15 cellular contexts compared by ENCODE assay signal in the genomic region with DNA sequence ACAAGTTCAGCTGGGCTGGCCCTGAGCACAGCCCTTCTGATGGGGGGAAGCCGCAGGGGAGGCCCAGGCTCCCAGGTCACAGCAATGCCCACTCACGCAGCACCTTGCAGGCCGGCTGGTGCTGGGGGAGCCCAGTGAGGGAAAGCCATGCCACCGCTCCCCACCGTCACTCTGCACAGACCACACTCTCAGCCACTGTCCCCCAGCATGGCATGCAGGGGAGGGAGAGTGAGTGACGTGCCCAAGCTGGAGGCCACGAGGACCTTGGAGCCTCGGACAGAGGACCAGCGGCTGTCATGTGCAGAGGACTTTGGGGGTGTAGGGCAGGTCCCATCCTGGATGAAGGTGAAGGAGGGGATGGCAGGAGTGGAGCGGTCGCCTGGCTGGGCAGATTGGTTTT. TPM values are rescaled to one million over a fixed set of nuclear protein-coding genes. Genes with fewer than 3 reads are reported as not detected.
A peak's percentile ranks its signal among the peaks of the same experiment; 100 is the strongest.
DNase-seq lines count a peak whose midpoint lies in the region; ATAC-seq, FAIRE-seq and TF ChIP-seq lines count a peak whose summit lies in the region.
"Had no signal": no experiment of that assay in that cellular context is flagged by ENCODE, and none has a peak within 500 bp of the region (broad histone marks: within the 10 kb centered on the region; RNA-seq: fewer than 3 reads in every experiment).

No MANE protein-coding gene starts in this region.

- H3K36me3 ChIP-seq in astrocyte (ENCODE audit: insufficient read depth, low read length) = no peaks in the 10 kb centered on the region
- no peaks in the 10 kb centered on the region for H3K36me3 ChIP-seq in gastrocnemius medialis

- H3K27me3 Mint-ChIP-seq in astrocyte (ENCODE audit: low read depth, unreplicated experiment) = no peaks in the 10 kb centered on the region
- H3K27me3 Mint-ChIP-seq: central memory CD8-positive, alpha-beta T cell had no signal

- H3K4me2 ChIP-seq in astrocyte (ENCODE audit: low read length) = peak overlapping the region; percentile 73

- H3K4me1 ChIP-seq in astrocyte (ENCODE audit: insufficient read depth, low read length) (peaks cover 14% of the 10 kb centered on the region), gastrocnemius medialis (peaks cover 9 to 11% of the 10 kb centered on the region in 2 donors)

- FAIRE-seq in astrocyte (lab: Jason Lieb, UNC) = no peak
- FAIRE-seq: small intestine had no signal

- in situ Hi-C loops in gastrocnemius medialis (cut with MboI; ENCODE audit: low sequenced_read_pairs in 4 of 4) = loop anchor here (10.0 kb wide), 2 partner anchors 358 to 368 kb away; no protein-coding TSS in a partner anchor

- peaks cover 5% of the 10 kb centered on the region for H3K36me3 Mint-ChIP-seq in astrocyte (ENCODE audit: low read depth, unreplicated experiment)

- no peak for TF ChIP-seq POLR2A in gastrocnemius medialis (IDR thresholded peaks at IDR 0.05)

- H2AFZ ChIP-seq in astrocyte (ENCODE audit: low read depth, low read length) = peak overlapping the region; percentile 70

- H3K9me3 Mint-ChIP-seq in astrocyte (ENCODE audit: unreplicated experiment) = peaks cover 5% of the 10 kb centered on the region
- H3K9me3 Mint-ChIP-seq: central memory CD8-positive, alpha-beta T cell had no signal

- TF ChIP-seq CTCF in C4-2B (conservative IDR thresholded peaks at IDR 0.05) = no peak
- no peak for TF ChIP-seq CTCF in astrocyte (IDR thresholded peaks at IDR 0.05; ENCODE audit: insufficient read depth, low read depth, low read length)
- TF ChIP-seq CTCF in gastrocnemius medialis (IDR thresholded peaks at IDR 0.05 in 4 of 5, conservative IDR thresholded peaks at IDR 0.05 in 1 of 5) = no peak
- TF ChIP-seq CTCF in foreskin fibroblast (IDR thresholded peaks at IDR 0.05; ENCODE audit: low read depth, low read length) = no peak

- H3K4me3 Mint-ChIP-seq in astrocyte (ENCODE audit: unreplicated experiment) = peak overlapping the region; percentile 20
- H3K4me3 Mint-ChIP-seq: central memory CD8-positive, alpha-beta T cell had no signal

- peaks cover 4% of the 10 kb centered on the region for H3K27me3 ChIP-seq in astrocyte (ENCODE audit: insufficient read depth, low read length)
- H3K27me3 ChIP-seq in gastrocnemius medialis = no peaks in the 10 kb centered on the region

- intact Hi-C loops in left colon (cut with DNase I, micrococcal nuclease) (loop anchor here (10.0 kb wide), 1 partner anchor 328 kb away; no protein-coding TSS in a partner anchor), gastrocnemius medialis (cut with DNase I; ENCODE audit: low total_unique reads) (no loop called here)

- DNase-seq in astrocyte (ENCODE audit: low read depth) = no peak
- no peak for DNase-seq in left colon
- DNase-seq in gastrocnemius medialis = no peak
- no peak for DNase-seq in foreskin fibroblast
- DNase-seq: activated gamma-delta T cell treated with Interleukin-2 at 50 U/mL for 16 hours; erythroblast; NCI-H187; NK-92 treated with Interleukin-12 subunit alpha and Interleukin-12 subunit beta, amount 100 ng/mL, for 24 hours; small intestine had no signal

- peak overlapping the region; percentile 53 for H3K27ac Mint-ChIP-seq in astrocyte (ENCODE audit: unreplicated experiment)

- H3K27ac ChIP-seq in C4-2B = peak overlapping the region; percentile 47
- peak overlapping the region; percentile 77 for H3K27ac ChIP-seq in astrocyte (ENCODE audit: low read depth, low read length)
- H3K27ac ChIP-seq in gastrocnemius medialis = peak overlapping the region; percentile 46 to 72 (median 55)

- H3K79me2 ChIP-seq in astrocyte (ENCODE audit: insufficient read depth, low read length) = no peaks in the 10 kb centered on the region

- no peak overlapping the region for H3K4me3 ChIP-seq in astrocyte (ENCODE audit: insufficient read depth, low read depth, low read length)
- no peak overlapping the region for H3K4me3 ChIP-seq in gastrocnemius medialis
- H3K4me3 ChIP-seq in foreskin fibroblast (ENCODE audit: low read depth in 1 of 2, low read length in 2 of 2) = no peak overlapping the region

- ATAC-seq in left colon = peak; percentile 12
- peak in 1 of 2 donors; percentile 2 for ATAC-seq in gastrocnemius medialis
- no peak for ATAC-seq in GM18868 (IDR thresholded peaks at IDR 0.05; ENCODE audit: unreplicated experiment)
- ATAC-seq in HG02885 (IDR thresholded peaks at IDR 0.05; ENCODE audit: poor library complexity, unreplicated experiment) = no peak
- ATAC-seq in GM21786 (IDR thresholded peaks at IDR 0.05; ENCODE audit: unreplicated experiment) = no peak

- H4K20me1 ChIP-seq in astrocyte (ENCODE audit: insufficient read depth, low read length) = no peaks in the 10 kb centered on the region

- peak overlapping the region; percentile 69 for H3K9ac ChIP-seq in astrocyte (ENCODE audit: low read length)

- peaks cover 12% of the 10 kb centered on the region for H3K4me1 Mint-ChIP-seq in astrocyte (ENCODE audit: low read depth, unreplicated experiment)
- H3K4me1 Mint-ChIP-seq: central memory CD8-positive, alpha-beta T cell had no signal

- H3K9me3 ChIP-seq in astrocyte (ENCODE audit: insufficient read depth, low read depth, low read length) = peaks cover 3% of the 10 kb centered on the region
- no peaks in the 10 kb centered on the region for H3K9me3 ChIP-seq in gastrocnemius medialis

RNA-seq across cellular contexts. Expression of a gene that starts 25.1 kb away (rescaled TPM):
- 0.95 and 1.0 TPM in 2 replicates for total RNA-seq in astrocyte
- under 1 TPM; 0.70 to 0.73 TPM for total RNA-seq in left colon
- 1 to 10 TPM in 1 of 4 donors, under 1 TPM in 3; 0.56 to 2.9 (median 0.68) TPM for total RNA-seq in gastrocnemius medialis
- total RNA-seq: mononuclear cell had no signal
